28 cellular contexts compared by ENCODE assay signal in genomic region chr12:98750511-98750910, GRCh38.
A peak's percentile ranks its signal among the peaks of the same experiment; 100 is the strongest.
DNase-seq lines count a peak whose midpoint lies in the region; ATAC-seq, FAIRE-seq and TF ChIP-seq lines count a peak whose summit lies in the region.
"Had no signal": no experiment of that assay in that cellular context is flagged by ENCODE, and none has a peak within 500 bp of the region (broad histone marks: within the 10 kb centered on the region; RNA-seq: fewer than 3 reads in every experiment).

No MANE protein-coding gene starts in this region.

- CTCF ChIA-PET in WTC11 (lab: Charles Lee), result interaction anchor here (1.5 kb wide), 1 partner anchor 9 kb away, joined by 3 read pairs; no protein-coding TSS in a partner anchor

- no peaks in the 10 kb centered on the region for H3K9me3 Mint-ChIP-seq in WTC11
- no peaks in the 10 kb centered on the region for H3K9me3 Mint-ChIP-seq in neural crest cell
- H3K9me3 Mint-ChIP-seq: activated T-cell treated with anti-CD3 and anti-CD28 coated beads, Interleukin-2, amount 50 U/mL, for 24 hours had no signal

- H3K4me1 Mint-ChIP-seq in WTC11 (peaks cover 12% of the 10 kb centered on the region), neural crest cell (peaks cover 3% of the 10 kb centered on the region)

- H3K27me3 Mint-ChIP-seq in WTC11 (ENCODE audit: low read depth) (peaks cover 21% of the 10 kb centered on the region), neural crest cell (ENCODE audit: low read depth) (peaks cover 16% of the 10 kb centered on the region)

- POLR2A ChIA-PET in WTC11 (lab: Charles Lee), result no interaction called here

- TF ChIP-seq CTCF in WTC11 (IDR thresholded peaks at IDR 0.05) (no peak), neural crest cell (conservative IDR thresholded peaks at IDR 0.05) (no peak)

- no peak overlapping the region for H3K4me3 Mint-ChIP-seq in WTC11
- H3K4me3 Mint-ChIP-seq in neural crest cell, result no peak overlapping the region
- H3K4me3 Mint-ChIP-seq: activated T-cell treated with anti-CD3 and anti-CD28 coated beads, Interleukin-2, amount 50 U/mL, for 24 hours; CD14-positive monocyte had no signal

- H3K27ac Mint-ChIP-seq in WTC11, result no peak overlapping the region
- peak overlapping the region; percentile 86 for H3K27ac Mint-ChIP-seq in neural crest cell (ENCODE audit: unreplicated experiment)
- H3K27ac Mint-ChIP-seq: activated T-cell treated with anti-CD3 and anti-CD28 coated beads, Interleukin-2, amount 50 U/mL, for 24 hours; CD14-positive monocyte had no signal

- DNase-seq in EH (ENCODE audit: low read depth), result peak; percentile 17
- DNase-seq in WTC11 (ENCODE audit: low spot score), result no peak
- no peak for DNase-seq in neural crest cell (ENCODE audit: low read depth, low spot score)
- no peak for DNase-seq in NCI-H1436 (lab: John Stamatoyannopoulos, UW)
- no peak for DNase-seq in COLO668 (lab: John Stamatoyannopoulos, UW; ENCODE audit: unreplicated experiment)
- no peak for DNase-seq in T-helper 1 cell
- no peak for DNase-seq in frontal cortex (ENCODE audit: low spot score in 2 of 2)
- DNase-seq: ACHN; activated CD4-positive, alpha-beta T cell treated with anti-CD3 and anti-CD28 coated beads for 1 hour; activated naive CD4-positive, alpha-beta T cell; activated T-cell treated with anti-CD3 and anti-CD28 coated beads, Interleukin-2, amount 50 U/mL, for 24 hours; adrenal gland; erythroblast; gastrocnemius medialis; HCEC 1CT; KBM-7; MM.1S; NCI-H1417 treated with DMSO at 0.1 percent for 48 hours; NCI-H774; OCI-M1; right lobe of liver; Right ventricle myocardium superior had no signal

- peak; percentile 43 for ATAC-seq in WTC11
- ATAC-seq: gastrocnemius medialis, right lobe of liver had no signal

- H3K36me3 Mint-ChIP-seq in WTC11 (no peaks in the 10 kb centered on the region), neural crest cell (ENCODE audit: low read depth) (peaks cover 3% of the 10 kb centered on the region)

- FAIRE-seq in endometrium (lab: Jason Lieb, UNC) (peak; percentile 80), frontal cortex (lab: Jason Lieb, UNC) (no peak)
- FAIRE-seq: D721Med, G401.6, GM18507, urothelium cell line had no signal

TF ChIP-seq in WTC11, 78 proteins besides CTCF, POLR2A, EP300 and RAD21 (continues in another document):
- no peak for TF ChIP-seq ZNF219 (CRISPR knock-in tag; IDR thresholded peaks at IDR 0.05; ENCODE audit: borderline replicate concordance)
- TF ChIP-seq ZSCAN18 (CRISPR knock-in tag; IDR thresholded peaks at IDR 0.05), result no peak
- TF ChIP-seq RORB (CRISPR knock-in tag; IDR thresholded peaks at IDR 0.05), result no peak
- no peak for TF ChIP-seq ERG (CRISPR knock-in tag; IDR thresholded peaks at IDR 0.05)
- no peak for TF ChIP-seq E2F1 (CRISPR knock-in tag; IDR thresholded peaks at IDR 0.05)
- TF ChIP-seq HMGA2 (CRISPR knock-in tag; IDR thresholded peaks at IDR 0.05), result no peak
- no peak for TF ChIP-seq CBFB (CRISPR knock-in tag; IDR thresholded peaks at IDR 0.05; ENCODE audit: low read depth)
- TF ChIP-seq CREB1 (CRISPR knock-in tag; IDR thresholded peaks at IDR 0.05), result no peak
- TF ChIP-seq IRF2 (CRISPR knock-in tag; IDR thresholded peaks at IDR 0.05; ENCODE audit: borderline replicate concordance, low read depth), result no peak
- no peak for TF ChIP-seq E2F5 (CRISPR knock-in tag; IDR thresholded peaks at IDR 0.05)
- no peak for TF ChIP-seq USF1 (CRISPR knock-in tag; IDR thresholded peaks at IDR 0.05)
- no peak for TF ChIP-seq FOXK1 (CRISPR knock-in tag; IDR thresholded peaks at IDR 0.05)
- TF ChIP-seq ZNF532 (CRISPR knock-in tag; IDR thresholded peaks at IDR 0.05; ENCODE audit: borderline replicate concordance), result no peak
